Comparison of ENCODE assay signal across 1 cellular context in the genomic region with DNA sequence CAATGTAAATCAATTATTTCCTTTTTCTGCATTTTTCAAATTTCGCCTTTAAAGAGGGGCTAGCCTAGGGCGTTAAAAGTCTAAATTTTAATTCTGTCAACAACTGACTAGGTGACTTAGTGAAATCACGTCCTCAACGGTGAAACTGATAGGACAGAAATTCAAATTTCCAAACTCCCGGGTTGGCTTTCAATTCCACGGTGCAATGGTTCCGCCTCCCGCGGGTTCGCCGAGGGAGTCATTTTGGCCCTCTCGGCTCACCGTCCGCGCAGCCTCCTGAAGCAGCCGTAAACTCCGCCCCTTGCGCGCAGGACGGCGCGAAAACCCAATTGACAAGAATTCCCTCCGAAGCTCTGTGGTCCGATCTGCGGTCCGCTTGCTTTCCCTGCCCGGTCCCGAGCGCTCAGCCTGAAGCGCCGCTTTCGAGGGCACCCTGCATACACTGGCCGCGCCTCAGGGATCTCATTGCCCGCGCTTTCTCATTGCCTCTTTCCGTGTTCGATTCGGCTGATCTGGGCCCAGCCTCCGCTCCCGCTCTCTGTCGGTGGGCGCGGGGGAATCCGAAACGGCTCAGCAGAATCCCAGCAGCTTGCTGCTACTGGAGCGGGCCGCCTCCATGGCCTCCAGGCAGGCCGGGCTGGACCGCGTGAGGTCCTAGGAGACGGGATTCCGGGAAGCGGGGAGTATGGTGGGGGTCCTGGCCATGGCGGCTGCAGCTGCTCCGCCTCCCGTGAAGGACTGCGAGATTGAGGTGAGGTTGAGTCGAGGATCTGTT.
TF ChIP-seq lines count a peak whose summit lies in the region.

Gene ATAD5 (plus strand): TSS at position 304 of the 775 bp plus-strand sequence. CDS start 382 bp downstream, at position 686.

TF ChIP-seq in HepG2, 621 proteins besides CTCF, POLR2A, EP300 and RAD21 (continued from another document and continues in another):
- TF ChIP-seq, protein P1, sequence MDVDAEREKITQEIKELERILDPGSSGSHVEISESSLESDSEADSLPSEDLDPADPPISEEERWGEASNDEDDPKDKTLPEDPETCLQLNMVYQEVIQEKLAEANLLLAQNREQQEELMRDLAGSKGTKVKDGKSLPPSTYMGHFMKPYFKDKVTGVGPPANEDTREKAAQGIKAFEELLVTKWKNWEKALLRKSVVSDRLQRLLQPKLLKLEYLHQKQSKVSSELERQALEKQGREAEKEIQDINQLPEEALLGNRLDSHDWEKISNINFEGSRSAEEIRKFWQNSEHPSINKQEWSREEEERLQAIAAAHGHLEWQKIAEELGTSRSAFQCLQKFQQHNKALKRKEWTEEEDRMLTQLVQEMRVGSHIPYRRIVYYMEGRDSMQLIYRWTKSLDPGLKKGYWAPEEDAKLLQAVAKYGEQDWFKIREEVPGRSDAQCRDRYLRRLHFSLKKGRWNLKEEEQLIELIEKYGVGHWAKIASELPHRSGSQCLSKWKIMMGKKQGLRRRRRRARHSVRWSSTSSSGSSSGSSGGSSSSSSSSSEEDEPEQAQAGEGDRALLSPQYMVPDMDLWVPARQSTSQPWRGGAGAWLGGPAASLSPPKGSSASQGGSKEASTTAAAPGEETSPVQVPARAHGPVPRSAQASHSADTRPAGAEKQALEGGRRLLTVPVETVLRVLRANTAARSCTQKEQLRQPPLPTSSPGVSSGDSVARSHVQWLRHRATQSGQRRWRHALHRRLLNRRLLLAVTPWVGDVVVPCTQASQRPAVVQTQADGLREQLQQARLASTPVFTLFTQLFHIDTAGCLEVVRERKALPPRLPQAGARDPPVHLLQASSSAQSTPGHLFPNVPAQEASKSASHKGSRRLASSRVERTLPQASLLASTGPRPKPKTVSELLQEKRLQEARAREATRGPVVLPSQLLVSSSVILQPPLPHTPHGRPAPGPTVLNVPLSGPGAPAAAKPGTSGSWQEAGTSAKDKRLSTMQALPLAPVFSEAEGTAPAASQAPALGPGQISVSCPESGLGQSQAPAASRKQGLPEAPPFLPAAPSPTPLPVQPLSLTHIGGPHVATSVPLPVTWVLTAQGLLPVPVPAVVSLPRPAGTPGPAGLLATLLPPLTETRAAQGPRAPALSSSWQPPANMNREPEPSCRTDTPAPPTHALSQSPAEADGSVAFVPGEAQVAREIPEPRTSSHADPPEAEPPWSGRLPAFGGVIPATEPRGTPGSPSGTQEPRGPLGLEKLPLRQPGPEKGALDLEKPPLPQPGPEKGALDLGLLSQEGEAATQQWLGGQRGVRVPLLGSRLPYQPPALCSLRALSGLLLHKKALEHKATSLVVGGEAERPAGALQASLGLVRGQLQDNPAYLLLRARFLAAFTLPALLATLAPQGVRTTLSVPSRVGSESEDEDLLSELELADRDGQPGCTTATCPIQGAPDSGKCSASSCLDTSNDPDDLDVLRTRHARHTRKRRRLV (CRISPR knock-in tag; IDR thresholded peaks at IDR 0.05), result 0 out of 2 replicates have a peak, but pooled peaks have one; percentile 41
- TF ChIP-seq, protein P2, sequence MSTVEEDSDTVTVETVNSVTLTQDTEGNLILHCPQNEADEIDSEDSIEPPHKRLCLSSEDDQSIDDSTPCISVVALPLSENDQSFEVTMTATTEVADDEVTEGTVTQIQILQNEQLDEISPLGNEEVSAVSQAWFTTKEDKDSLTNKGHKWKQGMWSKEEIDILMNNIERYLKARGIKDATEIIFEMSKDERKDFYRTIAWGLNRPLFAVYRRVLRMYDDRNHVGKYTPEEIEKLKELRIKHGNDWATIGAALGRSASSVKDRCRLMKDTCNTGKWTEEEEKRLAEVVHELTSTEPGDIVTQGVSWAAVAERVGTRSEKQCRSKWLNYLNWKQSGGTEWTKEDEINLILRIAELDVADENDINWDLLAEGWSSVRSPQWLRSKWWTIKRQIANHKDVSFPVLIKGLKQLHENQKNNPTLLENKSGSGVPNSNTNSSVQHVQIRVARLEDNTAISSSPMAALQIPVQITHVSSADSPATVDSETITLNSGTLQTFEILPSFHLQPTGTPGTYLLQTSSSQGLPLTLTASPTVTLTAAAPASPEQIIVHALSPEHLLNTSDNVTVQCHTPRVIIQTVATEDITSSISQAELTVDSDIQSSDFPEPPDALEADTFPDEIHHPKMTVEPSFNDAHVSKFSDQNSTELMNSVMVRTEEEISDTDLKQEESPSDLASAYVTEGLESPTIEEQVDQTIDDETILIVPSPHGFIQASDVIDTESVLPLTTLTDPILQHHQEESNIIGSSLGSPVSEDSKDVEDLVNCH (CRISPR knock-in tag; IDR thresholded peaks at IDR 0.05), result no peak
- TF ChIP-seq JUN (CRISPR knock-in tag; IDR thresholded peaks at IDR 0.05), result peak; percentile 40; the same call in 1 of the 2 replicates
- no peak; the same call in 1 of the 2 replicates for TF ChIP-seq SRY (CRISPR knock-in tag; IDR thresholded peaks at IDR 0.05)
- TF ChIP-seq ZFP36L2 (CRISPR knock-in tag; IDR thresholded peaks at IDR 0.05), result no peak
- TF ChIP-seq HOXD1 (CRISPR knock-in tag; IDR thresholded peaks at IDR 0.05), result peak; percentile 75; the same call in 1 of the 2 replicates
- TF ChIP-seq STAT6 (CRISPR knock-in tag; IDR thresholded peaks at IDR 0.05; ENCODE audit: borderline replicate concordance), result no peak
- TF ChIP-seq ZNF609 (CRISPR knock-in tag; IDR thresholded peaks at IDR 0.05; ENCODE audit: borderline replicate concordance), result peak; percentile 52; the same call in 1 of the 2 replicates
- TF ChIP-seq, protein P3, sequence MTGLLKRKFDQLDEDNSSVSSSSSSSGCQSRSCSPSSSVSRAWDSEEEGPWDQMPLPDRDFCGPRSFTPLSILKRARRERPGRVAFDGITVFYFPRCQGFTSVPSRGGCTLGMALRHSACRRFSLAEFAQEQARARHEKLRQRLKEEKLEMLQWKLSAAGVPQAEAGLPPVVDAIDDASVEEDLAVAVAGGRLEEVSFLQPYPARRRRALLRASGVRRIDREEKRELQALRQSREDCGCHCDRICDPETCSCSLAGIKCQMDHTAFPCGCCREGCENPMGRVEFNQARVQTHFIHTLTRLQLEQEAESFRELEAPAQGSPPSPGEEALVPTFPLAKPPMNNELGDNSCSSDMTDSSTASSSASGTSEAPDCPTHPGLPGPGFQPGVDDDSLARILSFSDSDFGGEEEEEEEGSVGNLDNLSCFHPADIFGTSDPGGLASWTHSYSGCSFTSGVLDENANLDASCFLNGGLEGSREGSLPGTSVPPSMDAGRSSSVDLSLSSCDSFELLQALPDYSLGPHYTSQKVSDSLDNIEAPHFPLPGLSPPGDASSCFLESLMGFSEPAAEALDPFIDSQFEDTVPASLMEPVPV (CRISPR knock-in tag; IDR thresholded peaks at IDR 0.05), result peak; percentile 80; the same call in 1 of the 2 replicates
- no peak for TF ChIP-seq ZNF552 (CRISPR knock-in tag; IDR thresholded peaks at IDR 0.05; ENCODE audit: borderline replicate concordance)
- 0 out of 2 replicates have a peak, but pooled peaks have one; percentile 51 for TF ChIP-seq AHR (CRISPR knock-in tag; IDR thresholded peaks at IDR 0.05)
- no peak for TF ChIP-seq ATAD3A (CRISPR knock-in tag; IDR thresholded peaks at IDR 0.05)
- TF ChIP-seq ZNF317 (CRISPR knock-in tag; IDR thresholded peaks at IDR 0.05), result peak; percentile 65; the same call in 1 of the 2 replicates
- TF ChIP-seq, protein P4, sequence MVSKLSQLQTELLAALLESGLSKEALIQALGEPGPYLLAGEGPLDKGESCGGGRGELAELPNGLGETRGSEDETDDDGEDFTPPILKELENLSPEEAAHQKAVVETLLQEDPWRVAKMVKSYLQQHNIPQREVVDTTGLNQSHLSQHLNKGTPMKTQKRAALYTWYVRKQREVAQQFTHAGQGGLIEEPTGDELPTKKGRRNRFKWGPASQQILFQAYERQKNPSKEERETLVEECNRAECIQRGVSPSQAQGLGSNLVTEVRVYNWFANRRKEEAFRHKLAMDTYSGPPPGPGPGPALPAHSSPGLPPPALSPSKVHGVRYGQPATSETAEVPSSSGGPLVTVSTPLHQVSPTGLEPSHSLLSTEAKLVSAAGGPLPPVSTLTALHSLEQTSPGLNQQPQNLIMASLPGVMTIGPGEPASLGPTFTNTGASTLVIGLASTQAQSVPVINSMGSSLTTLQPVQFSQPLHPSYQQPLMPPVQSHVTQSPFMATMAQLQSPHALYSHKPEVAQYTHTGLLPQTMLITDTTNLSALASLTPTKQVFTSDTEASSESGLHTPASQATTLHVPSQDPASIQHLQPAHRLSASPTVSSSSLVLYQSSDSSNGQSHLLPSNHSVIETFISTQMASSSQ (IDR thresholded peaks at IDR 0.05; ENCODE audit: low read depth), result no peak
- TF ChIP-seq, protein P4 (CRISPR knock-in tag; IDR thresholded peaks at IDR 0.05; ENCODE audit: borderline replicate concordance), result peak; percentile 78; the same call in 1 of the 2 replicates
- TF ChIP-seq, protein P5, sequence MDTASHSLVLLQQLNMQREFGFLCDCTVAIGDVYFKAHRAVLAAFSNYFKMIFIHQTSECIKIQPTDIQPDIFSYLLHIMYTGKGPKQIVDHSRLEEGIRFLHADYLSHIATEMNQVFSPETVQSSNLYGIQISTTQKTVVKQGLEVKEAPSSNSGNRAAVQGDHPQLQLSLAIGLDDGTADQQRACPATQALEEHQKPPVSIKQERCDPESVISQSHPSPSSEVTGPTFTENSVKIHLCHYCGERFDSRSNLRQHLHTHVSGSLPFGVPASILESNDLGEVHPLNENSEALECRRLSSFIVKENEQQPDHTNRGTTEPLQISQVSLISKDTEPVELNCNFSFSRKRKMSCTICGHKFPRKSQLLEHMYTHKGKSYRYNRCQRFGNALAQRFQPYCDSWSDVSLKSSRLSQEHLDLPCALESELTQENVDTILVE (CRISPR knock-in tag; IDR thresholded peaks at IDR 0.05), result peak; percentile 70; the same call in 1 of the 2 replicates
- TF ChIP-seq ZFP90 (CRISPR knock-in tag; IDR thresholded peaks at IDR 0.05; ENCODE audit: borderline replicate concordance), result peak; percentile 61; the same call in 1 of the 2 replicates
- TF ChIP-seq ZNF775 (CRISPR knock-in tag; IDR thresholded peaks at IDR 0.05; ENCODE audit: borderline replicate concordance), result no peak
- peak; percentile 99 for TF ChIP-seq HDAC1 (CRISPR knock-in tag; IDR thresholded peaks at IDR 0.05)
- TF ChIP-seq IRX3 (CRISPR knock-in tag; IDR thresholded peaks at IDR 0.05; ENCODE audit: borderline replicate concordance, low read depth), result 0 out of 2 replicates have a peak, but pooled peaks have one; percentile 65
- TF ChIP-seq, protein P6, sequence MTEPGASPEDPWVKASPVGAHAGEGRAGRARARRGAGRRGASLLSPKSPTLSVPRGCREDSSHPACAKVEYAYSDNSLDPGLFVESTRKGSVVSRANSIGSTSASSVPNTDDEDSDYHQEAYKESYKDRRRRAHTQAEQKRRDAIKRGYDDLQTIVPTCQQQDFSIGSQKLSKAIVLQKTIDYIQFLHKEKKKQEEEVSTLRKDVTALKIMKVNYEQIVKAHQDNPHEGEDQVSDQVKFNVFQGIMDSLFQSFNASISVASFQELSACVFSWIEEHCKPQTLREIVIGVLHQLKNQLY (CRISPR knock-in tag; IDR thresholded peaks at IDR 0.05), result no peak
- TF ChIP-seq ZNF614 (CRISPR knock-in tag; IDR thresholded peaks at IDR 0.05; ENCODE audit: borderline replicate concordance), result no peak; the same call in 1 of the 2 replicates
